ENCODE assay signal across 14 cellular contexts in the genomic region with DNA sequence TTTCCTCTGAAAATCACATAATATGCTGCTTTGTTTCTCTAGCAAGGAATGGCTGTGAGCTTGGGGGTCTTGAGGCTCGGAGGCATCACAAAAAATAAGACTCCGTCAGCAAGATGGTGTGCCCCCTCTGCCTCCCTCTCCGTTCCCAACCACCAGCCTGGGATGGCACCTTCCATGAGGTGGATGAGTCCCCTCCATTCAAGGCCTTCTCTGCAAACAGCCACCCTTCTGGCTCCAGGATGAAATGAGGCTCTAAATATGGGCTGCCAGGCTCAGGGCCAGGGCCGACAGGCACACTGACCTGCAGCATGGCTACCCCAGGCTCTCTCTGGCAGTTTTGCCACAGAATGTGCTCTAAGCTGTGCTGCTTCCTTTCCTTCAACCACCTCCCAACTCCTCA.
"Had no signal": no experiment of that assay in that cellular context is flagged by ENCODE, and none has a peak within 500 bp of the region (broad histone marks: within the 10 kb centered on the region; RNA-seq: fewer than 3 reads in every experiment).

No MANE protein-coding gene starts in this region.

- H3K4me3 Mint-ChIP-seq: endodermal cell; naive thymus-derived CD4-positive, alpha-beta T cell had no signal

- H3K4me1 Mint-ChIP-seq: endodermal cell; naive thymus-derived CD4-positive, alpha-beta T cell had no signal

- H3K27ac Mint-ChIP-seq: endodermal cell; naive thymus-derived CD4-positive, alpha-beta T cell had no signal

- ATAC-seq: naive thymus-derived CD4-positive, alpha-beta T cell had no signal

- H3K4me3 ChIP-seq: coronary artery had no signal

- H3K27ac ChIP-seq: coronary artery had no signal

- DNase-seq: effector CD4-positive, alpha-beta T cell; endodermal cell; erythroblast; foreskin melanocyte; head of caudate nucleus; hippocampal formation; kidney glomerular epithelial cell; mesendoderm; naive thymus-derived CD4-positive, alpha-beta T cell; small intestine; stimulated activated CD4-positive, alpha-beta T cell treated with anti-CD3 and anti-CD28 coated beads, Interleukin-2, amount 100 ng/mL, for 48 hours; stimulated activated naive CD4-positive, alpha-beta T cell treated with Interleukin-2 at 50 U/mL for 16 hours; trophoblast cell had no signal
